ENCODE assay signal across 1 cellular context in the genomic region with DNA sequence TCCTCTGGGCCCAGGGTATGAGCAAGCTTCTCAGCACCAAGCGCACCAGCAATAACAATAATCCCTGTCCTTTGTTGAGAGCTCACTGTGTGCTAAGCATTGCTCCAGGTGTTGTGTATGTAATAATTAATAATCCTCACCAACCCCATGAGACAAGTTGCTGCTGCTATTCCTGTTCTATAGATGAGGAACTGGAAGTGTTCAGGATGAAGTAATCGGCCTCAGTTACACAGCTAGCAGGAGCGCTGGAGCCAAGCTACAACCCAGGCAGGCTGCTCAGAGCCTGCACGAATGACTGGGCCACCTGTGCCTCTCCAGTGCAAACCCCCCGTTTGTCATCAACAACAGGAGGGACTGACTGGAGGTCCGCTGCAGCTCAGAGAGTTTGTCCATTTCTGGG.
TF ChIP-seq lines count a peak whose summit lies in the region.

No MANE protein-coding gene starts in this region.

TF ChIP-seq in GM23338, 12 proteins besides CTCF, POLR2A, EP300 and RAD21 (continued from another document):
- TF ChIP-seq, protein P1, sequence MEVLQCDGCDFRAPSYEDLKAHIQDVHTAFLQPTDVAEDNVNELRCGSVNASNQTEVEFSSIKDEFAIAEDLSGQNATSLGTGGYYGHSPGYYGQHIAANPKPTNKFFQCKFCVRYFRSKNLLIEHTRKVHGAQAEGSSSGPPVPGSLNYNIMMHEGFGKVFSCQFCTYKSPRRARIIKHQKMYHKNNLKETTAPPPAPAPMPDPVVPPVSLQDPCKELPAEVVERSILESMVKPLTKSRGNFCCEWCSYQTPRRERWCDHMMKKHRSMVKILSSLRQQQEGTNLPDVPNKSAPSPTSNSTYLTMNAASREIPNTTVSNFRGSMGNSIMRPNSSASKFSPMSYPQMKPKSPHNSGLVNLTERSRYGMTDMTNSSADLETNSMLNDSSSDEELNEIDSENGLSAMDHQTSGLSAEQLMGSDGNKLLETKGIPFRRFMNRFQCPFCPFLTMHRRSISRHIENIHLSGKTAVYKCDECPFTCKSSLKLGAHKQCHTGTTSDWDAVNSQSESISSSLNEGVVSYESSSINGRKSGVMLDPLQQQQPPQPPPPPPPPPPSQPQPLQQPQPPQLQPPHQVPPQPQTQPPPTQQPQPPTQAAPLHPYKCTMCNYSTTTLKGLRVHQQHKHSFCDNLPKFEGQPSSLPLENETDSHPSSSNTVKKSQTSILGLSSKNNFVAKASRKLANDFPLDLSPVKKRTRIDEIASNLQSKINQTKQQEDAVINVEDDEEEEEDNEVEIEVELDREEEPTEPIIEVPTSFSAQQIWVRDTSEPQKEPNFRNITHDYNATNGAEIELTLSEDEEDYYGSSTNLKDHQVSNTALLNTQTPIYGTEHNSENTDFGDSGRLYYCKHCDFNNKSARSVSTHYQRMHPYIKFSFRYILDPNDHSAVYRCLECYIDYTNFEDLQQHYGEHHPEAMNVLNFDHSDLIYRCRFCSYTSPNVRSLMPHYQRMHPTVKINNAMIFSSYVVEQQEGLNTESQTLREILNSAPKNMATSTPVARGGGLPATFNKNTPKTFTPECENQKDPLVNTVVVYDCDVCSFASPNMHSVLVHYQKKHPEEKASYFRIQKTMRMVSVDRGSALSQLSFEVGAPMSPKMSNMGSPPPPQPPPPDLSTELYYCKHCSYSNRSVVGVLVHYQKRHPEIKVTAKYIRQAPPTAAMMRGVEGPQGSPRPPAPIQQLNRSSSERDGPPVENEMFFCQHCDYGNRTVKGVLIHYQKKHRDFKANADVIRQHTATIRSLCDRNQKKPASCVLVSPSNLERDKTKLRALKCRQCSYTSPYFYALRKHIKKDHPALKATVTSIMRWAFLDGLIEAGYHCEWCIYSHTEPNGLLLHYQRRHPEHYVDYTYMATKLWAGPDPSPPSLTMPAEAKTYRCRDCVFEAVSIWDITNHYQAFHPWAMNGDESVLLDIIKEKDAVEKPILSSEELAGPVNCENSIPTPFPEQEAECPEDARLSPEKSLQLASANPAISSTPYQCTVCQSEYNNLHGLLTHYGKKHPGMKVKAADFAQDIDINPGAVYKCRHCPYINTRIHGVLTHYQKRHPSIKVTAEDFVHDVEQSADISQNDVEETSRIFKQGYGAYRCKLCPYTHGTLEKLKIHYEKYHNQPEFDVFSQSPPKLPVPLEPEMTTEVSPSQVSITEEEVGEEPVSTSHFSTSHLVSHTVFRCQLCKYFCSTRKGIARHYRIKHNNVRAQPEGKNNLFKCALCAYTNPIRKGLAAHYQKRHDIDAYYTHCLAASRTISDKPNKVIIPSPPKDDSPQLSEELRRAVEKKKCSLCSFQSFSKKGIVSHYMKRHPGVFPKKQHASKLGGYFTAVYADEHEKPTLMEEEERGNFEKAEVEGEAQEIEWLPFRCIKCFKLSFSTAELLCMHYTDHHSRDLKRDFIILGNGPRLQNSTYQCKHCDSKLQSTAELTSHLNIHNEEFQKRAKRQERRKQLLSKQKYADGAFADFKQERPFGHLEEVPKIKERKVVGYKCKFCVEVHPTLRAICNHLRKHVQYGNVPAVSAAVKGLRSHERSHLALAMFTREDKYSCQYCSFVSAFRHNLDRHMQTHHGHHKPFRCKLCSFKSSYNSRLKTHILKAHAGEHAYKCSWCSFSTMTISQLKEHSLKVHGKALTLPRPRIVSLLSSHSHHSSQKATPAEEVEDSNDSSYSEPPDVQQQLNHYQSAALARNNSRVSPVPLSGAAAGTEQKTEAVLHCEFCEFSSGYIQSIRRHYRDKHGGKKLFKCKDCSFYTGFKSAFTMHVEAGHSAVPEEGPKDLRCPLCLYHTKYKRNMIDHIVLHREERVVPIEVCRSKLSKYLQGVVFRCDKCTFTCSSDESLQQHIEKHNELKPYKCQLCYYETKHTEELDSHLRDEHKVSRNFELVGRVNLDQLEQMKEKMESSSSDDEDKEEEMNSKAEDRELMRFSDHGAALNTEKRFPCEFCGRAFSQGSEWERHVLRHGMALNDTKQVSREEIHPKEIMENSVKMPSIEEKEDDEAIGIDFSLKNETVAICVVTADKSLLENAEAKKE (CRISPR knock-in tag; IDR thresholded peaks at IDR 0.05): no peak
- TF ChIP-seq STAT1 (IDR thresholded peaks at IDR 0.05; ENCODE audit: unreplicated experiment): no peak
- TF ChIP-seq NANOG (IDR thresholded peaks at IDR 0.05; ENCODE audit: borderline replicate concordance): no peak
- no peak for TF ChIP-seq POLR2AphosphoS5 (IDR thresholded peaks at IDR 0.05; ENCODE audit: low read depth)
